In the genomic region with DNA sequence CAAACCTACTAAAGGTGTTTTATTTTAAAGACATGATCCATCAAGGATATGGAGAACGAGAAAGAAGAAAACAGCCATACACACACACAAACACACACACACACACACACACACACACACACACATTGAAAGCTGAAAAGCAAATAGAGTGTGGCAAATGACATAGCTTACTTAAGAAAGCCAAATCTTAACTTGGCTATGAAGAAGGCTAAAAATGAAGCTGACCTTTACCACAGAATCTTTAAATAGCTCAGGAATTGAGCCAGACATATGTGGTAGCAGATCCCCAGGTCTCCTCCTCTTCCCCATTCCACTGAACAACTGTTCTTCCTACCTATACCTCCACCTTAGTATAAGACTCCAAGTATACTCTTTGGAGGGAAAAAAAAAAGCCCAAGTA, we compare ENCODE assay signal across 15 cellular contexts.
A peak's percentile ranks its signal among the peaks of the same experiment; 100 is the strongest.
DNase-seq lines count a peak whose midpoint lies in the region; ATAC-seq and TF ChIP-seq lines count a peak whose summit lies in the region.
"Had no signal": no experiment of that assay in that cellular context is flagged by ENCODE, and none has a peak within 500 bp of the region (broad histone marks: within the 10 kb centered on the region; RNA-seq: fewer than 3 reads in every experiment).

No MANE protein-coding gene starts in this region.

- H3K9me3 Mint-ChIP-seq in GM23338 (no peaks in the 10 kb centered on the region), naive B cell (no peaks in the 10 kb centered on the region)
- H3K9me3 Mint-ChIP-seq: activated CD4-positive, alpha-beta T cell treated with anti-CD3 and anti-CD28 coated beads, Interleukin-2, amount 10 ng/mL, durations not matched to agents 7 days and 5 days; dendritic cell treated with granulocyte-macrophage colony-stimulating factor and Interleukin-4, amounts not matched to agents 40 ng/mL and 50 ng/mL, for 4 days; memory B cell had no signal

- H3K4me1 Mint-ChIP-seq in GM23338, result peaks cover 11% of the 10 kb centered on the region; the same call in 2 of the 3 replicates
- H3K4me1 Mint-ChIP-seq in naive B cell, result no peaks in the 10 kb centered on the region
- H3K4me1 Mint-ChIP-seq: activated CD4-positive, alpha-beta T cell treated with anti-CD3 and anti-CD28 coated beads, Interleukin-2, amount 10 ng/mL, durations not matched to agents 7 days and 5 days; memory B cell had no signal

- H3K36me3 Mint-ChIP-seq in GM23338 (ENCODE audit: low read depth) (no peaks in the 10 kb centered on the region; the same call in 2 of the 3 replicates), naive B cell (no peaks in the 10 kb centered on the region)
- H3K36me3 Mint-ChIP-seq: memory B cell had no signal

- 0 out of 2 replicates have a peak, but pooled peaks cover 4% of the 10 kb centered on the region for H4K20me1 ChIP-seq in GM23338 (replicated peaks; ENCODE audit: insufficient read depth)

- H3K9me3 ChIP-seq in SJSA1 (replicated peaks) (no peaks in the 10 kb centered on the region), BE2C (no peaks in the 10 kb centered on the region), upper lobe of left lung (no peaks in the 10 kb centered on the region)
- H3K9me3 ChIP-seq: BLaER1 treated with 17β-estradiol and CSF1 and Interleukin-3, amounts not matched to agents 10 nM and 100 nM; spleen had no signal

- peaks cover 76% of the 10 kb centered on the region for H3K79me2 ChIP-seq in GM23338 (replicated peaks; ENCODE audit: insufficient read depth)

- no peak overlapping the region for H2AFZ ChIP-seq in GM23338

- H3K4me3 ChIP-seq in GM23338, result no peak overlapping the region
- H3K4me3 ChIP-seq in SJSA1, result no peak overlapping the region
- no peak overlapping the region for H3K4me3 ChIP-seq in fibroblast of pulmonary artery (replicated peaks; ENCODE audit: low read depth, low read length)
- H3K4me3 ChIP-seq in coronary artery, result no peak overlapping the region
- H3K4me3 ChIP-seq in BE2C (ENCODE audit: low read depth, low read length), result no peak overlapping the region
- no peak overlapping the region for H3K4me3 ChIP-seq in upper lobe of left lung
- H3K4me3 ChIP-seq: BLaER1 treated with 17β-estradiol and CSF1 and Interleukin-3, amounts not matched to agents 10 nM and 100 nM; spleen had no signal

- no peaks in the 10 kb centered on the region for H3K36me3 ChIP-seq in GM23338 (ENCODE audit: insufficient read depth)
- no peaks in the 10 kb centered on the region for H3K36me3 ChIP-seq in SJSA1
- no peaks in the 10 kb centered on the region for H3K36me3 ChIP-seq in BE2C
- no peaks in the 10 kb centered on the region for H3K36me3 ChIP-seq in upper lobe of left lung
- H3K36me3 ChIP-seq: BLaER1 treated with 17β-estradiol and CSF1 and Interleukin-3, amounts not matched to agents 10 nM and 100 nM; spleen had no signal

- H3K27me3 Mint-ChIP-seq in GM23338 (ENCODE audit: insufficient read depth, low read depth, poor library complexity) (peaks cover 5% of the 10 kb centered on the region), naive B cell (peaks cover 0 to 5% (median 4%) of the 10 kb centered on the region in 3 donors)
- H3K27me3 Mint-ChIP-seq: dendritic cell treated with granulocyte-macrophage colony-stimulating factor and Interleukin-4, amounts not matched to agents 40 ng/mL and 50 ng/mL, for 4 days had no signal

- WGBS in upper lobe of left lung, 2 donors, result 59 to 63% methylated on average over 1 of the region's 1 CpG

- no peak overlapping the region for H3K4me3 Mint-ChIP-seq in GM23338
- no peak overlapping the region for H3K4me3 Mint-ChIP-seq in naive B cell
- H3K4me3 Mint-ChIP-seq: activated CD4-positive, alpha-beta T cell treated with anti-CD3 and anti-CD28 coated beads, Interleukin-2, amount 10 ng/mL, durations not matched to agents 7 days and 5 days; dendritic cell treated with granulocyte-macrophage colony-stimulating factor and Interleukin-4, amounts not matched to agents 40 ng/mL and 50 ng/mL, for 4 days; memory B cell had no signal

- H3K27ac ChIP-seq in GM23338 (ENCODE audit: low read depth), result no peak overlapping the region
- H3K27ac ChIP-seq in SJSA1, result peak overlapping the region; percentile 12; the same call in 1 of the 2 replicates
- H3K27ac ChIP-seq in coronary artery, result no peak overlapping the region
- no peak overlapping the region for H3K27ac ChIP-seq in upper lobe of left lung
- H3K27ac ChIP-seq: spleen had no signal

- TF ChIP-seq CTCF in GM23338 (conservative IDR thresholded peaks at IDR 0.05; ENCODE audit: low read depth in 2 of 2), result no peak
- no peak for TF ChIP-seq CTCF in fibroblast of pulmonary artery (IDR thresholded peaks at IDR 0.05; ENCODE audit: low read length, missing control alignments)
- no peak for TF ChIP-seq CTCF in coronary artery (IDR thresholded peaks at IDR 0.05)
- TF ChIP-seq CTCF in BE2C (IDR thresholded peaks at IDR 0.05; ENCODE audit: low read depth, low read length), result no peak
- no peak for TF ChIP-seq CTCF in upper lobe of left lung (IDR thresholded peaks at IDR 0.05)

- no peaks in the 10 kb centered on the region for H3K9me2 ChIP-seq in GM23338 (ENCODE audit: insufficient read depth)

- no peak for TF ChIP-seq POLR2A in GM18505 (IDR thresholded peaks at IDR 0.05; ENCODE audit: borderline replicate concordance, extremely low read depth, insufficient read depth, insufficient read length)
- TF ChIP-seq POLR2A in upper lobe of left lung (IDR thresholded peaks at IDR 0.05), result no peak

- H3F3A ChIP-seq in GM23338 (replicated peaks; ENCODE audit: low read depth), result no peaks in the 10 kb centered on the region

- H3K27me3 ChIP-seq in GM23338 (ENCODE audit: insufficient read depth) (no peaks in the 10 kb centered on the region), SJSA1 (replicated peaks) (no peaks in the 10 kb centered on the region), BE2C (no peaks in the 10 kb centered on the region), upper lobe of left lung (no peaks in the 10 kb centered on the region)
- H3K27me3 ChIP-seq: BLaER1 treated with 17β-estradiol and CSF1 and Interleukin-3, amounts not matched to agents 10 nM and 100 nM; spleen had no signal

- H3K4me2 ChIP-seq in GM23338, result no peak overlapping the region
- H3K4me2 ChIP-seq: BLaER1 treated with 17β-estradiol and CSF1 and Interleukin-3, amounts not matched to agents 10 nM and 100 nM had no signal

- no peak for DNase-seq in GM23338 (ENCODE audit: low spot score)
- no peak for DNase-seq in SJSA1 (ENCODE audit: low read depth in 1 of 2, low spot score in 2 of 2)
- peak; percentile 20 for DNase-seq in fibroblast of pulmonary artery (ENCODE audit: low read depth)
- no peak for DNase-seq in naive B cell
- no peak for DNase-seq in coronary artery (ENCODE audit: low spot score)
- DNase-seq in BE2C, result no peak
- no peak for DNase-seq in upper lobe of left lung
- DNase-seq: activated T-cell treated with anti-CD3 and anti-CD28 coated beads, Interleukin-2, amount 50 U/mL, for 48 hours; spleen; T-helper 9 cell had no signal

- no peak for TF ChIP-seq EP300 in upper lobe of left lung (IDR thresholded peaks at IDR 0.05)

- H3K4me1 ChIP-seq in GM23338 (ENCODE audit: insufficient read depth) (no peaks in the 10 kb centered on the region), SJSA1 (replicated peaks) (no peaks in the 10 kb centered on the region; the same call in 1 of the 2 replicates), BE2C (no peaks in the 10 kb centered on the region), upper lobe of left lung (peaks cover 6 to 10% (median 7%) of the 10 kb centered on the region in 4 donors)

- peak overlapping the region; percentile 70; the same call in 1 of the 2 replicates for H3K27ac Mint-ChIP-seq in GM23338
- peak overlapping the region in 4 of 6 donors; percentile 31 to 86 (median 52) for H3K27ac Mint-ChIP-seq in naive B cell
- H3K27ac Mint-ChIP-seq: activated CD4-positive, alpha-beta T cell treated with anti-CD3 and anti-CD28 coated beads, Interleukin-2, amount 10 ng/mL, durations not matched to agents 7 days and 5 days; dendritic cell treated with granulocyte-macrophage colony-stimulating factor and Interleukin-4, amounts not matched to agents 40 ng/mL and 50 ng/mL, for 4 days; memory B cell had no signal

- ATAC-seq in GM23338, result no peak
- ATAC-seq in naive B cell (ENCODE audit: low read depth in 2 of 2), result no peak
- ATAC-seq in GM18505 (IDR thresholded peaks at IDR 0.05; ENCODE audit: unreplicated experiment), result no peak
- ATAC-seq in upper lobe of left lung (ENCODE audit: low FRiP score in 2 of 2), result no peak

TF ChIP-seq in GM23338, 12 proteins besides CTCF, POLR2A, EP300 and RAD21 (continues in another document):
- TF ChIP-seq POLR2AphosphoS5 (IDR thresholded peaks at IDR 0.05; ENCODE audit: low read depth), result no peak
- no peak for TF ChIP-seq EZH2phosphoT487 (IDR thresholded peaks at IDR 0.05; ENCODE audit: unreplicated experiment)
- TF ChIP-seq, protein P1, sequence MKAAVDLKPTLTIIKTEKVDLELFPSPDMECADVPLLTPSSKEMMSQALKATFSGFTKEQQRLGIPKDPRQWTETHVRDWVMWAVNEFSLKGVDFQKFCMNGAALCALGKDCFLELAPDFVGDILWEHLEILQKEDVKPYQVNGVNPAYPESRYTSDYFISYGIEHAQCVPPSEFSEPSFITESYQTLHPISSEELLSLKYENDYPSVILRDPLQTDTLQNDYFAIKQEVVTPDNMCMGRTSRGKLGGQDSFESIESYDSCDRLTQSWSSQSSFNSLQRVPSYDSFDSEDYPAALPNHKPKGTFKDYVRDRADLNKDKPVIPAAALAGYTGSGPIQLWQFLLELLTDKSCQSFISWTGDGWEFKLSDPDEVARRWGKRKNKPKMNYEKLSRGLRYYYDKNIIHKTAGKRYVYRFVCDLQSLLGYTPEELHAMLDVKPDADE (IDR thresholded peaks at IDR 0.05), result no peak
- no peak for TF ChIP-seq STAT1 (IDR thresholded peaks at IDR 0.05; ENCODE audit: unreplicated experiment)
- TF ChIP-seq ZNF331 (CRISPR knock-in tag; IDR thresholded peaks at IDR 0.05; ENCODE audit: low read depth), result no peak
- TF ChIP-seq NANOG (IDR thresholded peaks at IDR 0.05; ENCODE audit: borderline replicate concordance), result no peak
- no peak for TF ChIP-seq CREB1 (CRISPR knock-in tag; IDR thresholded peaks at IDR 0.05; ENCODE audit: low read depth)
- TF ChIP-seq ZNF114 (CRISPR knock-in tag; IDR thresholded peaks at IDR 0.05), result no peak
